10 cellular contexts compared by ENCODE assay signal in genomic region chr1:90835661-90836344, GRCh38.
A peak's percentile ranks its signal among the peaks of the same experiment; 100 is the strongest.
DNase-seq lines count a peak whose midpoint lies in the region; ATAC-seq, FAIRE-seq and TF ChIP-seq lines count a peak whose summit lies in the region.
"Had no signal": no experiment of that assay in that cellular context is flagged by ENCODE, and none has a peak within 500 bp of the region (broad histone marks: within the 10 kb centered on the region; RNA-seq: fewer than 3 reads in every experiment).

No MANE protein-coding gene starts in this region.

- TF ChIP-seq POLR2A in H1 (IDR thresholded peaks at IDR 0.05; ENCODE audit: control extremely low read depth in 1 of 2, low read depth in 2 of 2, low read length in 2 of 2) (no peak), right lobe of liver (IDR thresholded peaks at IDR 0.05) (no peak), spleen (IDR thresholded peaks at IDR 0.05) (no peak)

- H3K27ac ChIP-seq in HUES6 (ENCODE audit: low read depth, low read length) (no peak overlapping the region), H1 (ENCODE audit: low read depth, low read length) (no peak overlapping the region), right lobe of liver (no peak overlapping the region), spleen (no peak overlapping the region), Karpas-422 (ENCODE audit: low read length) (no peak overlapping the region)

- H3K27me3 ChIP-seq in HUES6 (ENCODE audit: control insufficient read depth, insufficient read depth, low read length) (peaks cover 82% of the 10 kb centered on the region; the same call in 1 of the 2 replicates), H1 (replicated peaks in 1 of 4; ENCODE audit: control insufficient read depth in 3 of 4, extremely low read depth in 1 of 4, insufficient read depth in 3 of 4, low read length in 3 of 4) (peaks cover 57 to 93% (median 84%) of the 10 kb centered on the region in 4 experiments), right lobe of liver (no peaks in the 10 kb centered on the region), spleen (replicated peaks in 1 of 7) (peaks cover 2 to 100% (median 85%) of the 10 kb centered on the region in 7 donors), Karpas-422 (ENCODE audit: low read length) (no peaks in the 10 kb centered on the region)

- peaks cover 0 to 16% of the 10 kb centered on the region in 2 experiments for H4K20me1 ChIP-seq in H1 (replicated peaks in 1 of 2; ENCODE audit: control insufficient read depth in 1 of 2, insufficient read depth in 2 of 2, low read length in 2 of 2)
- H4K20me1 ChIP-seq in Karpas-422 (ENCODE audit: insufficient read depth, low read depth, low read length) = no peaks in the 10 kb centered on the region

- no peaks in the 10 kb centered on the region for H3K9me2 ChIP-seq in Karpas-422 (replicated peaks; ENCODE audit: insufficient read depth, low read length)

- H2BK5ac ChIP-seq in H1 (ENCODE audit: low read depth, low read length) = no peak overlapping the region

- intact Hi-C loops in right lobe of liver (cut with DNase I) (no loop called here), spleen (cut with DNase I; ENCODE audit: low total_unique reads) (no loop called here)

- H2BK120ac ChIP-seq in H1 (replicated peaks; ENCODE audit: low read depth, low read length) = no peak overlapping the region

- H3K4ac ChIP-seq in H1 (replicated peaks; ENCODE audit: insufficient read length, low read depth, low read length) = no peak overlapping the region

- H3K4me2 ChIP-seq in H1 (ENCODE audit: insufficient read depth in 1 of 2, low read depth in 2 of 2, low read length in 2 of 2) (peak overlapping the region; percentile 61 to 83), Karpas-422 (ENCODE audit: low read depth, low read length, poor library complexity, severe bottlenecking) (no peak overlapping the region)

- no peak for FAIRE-seq in H1 (lab: Jason Lieb, UNC)

- peaks cover 7% of the 10 kb centered on the region for H3K36me3 Mint-ChIP-seq in activated CD8-positive, alpha-beta memory T cell treated with anti-CD3 and anti-CD28 coated beads, Interleukin-2, amount 10 ng/mL, durations not matched to agents 7 days and 5 days

- H2AK5ac ChIP-seq in H1 (ENCODE audit: low read depth, low read length) = no peak overlapping the region

- H3K4me1 ChIP-seq in HUES6 (ENCODE audit: control insufficient read depth, insufficient read depth, low read length) = peaks cover 91% of the 10 kb centered on the region
- peaks cover 13 to 38% (median 28%) of the 10 kb centered on the region in 4 experiments; a peak in 6 of 7 replicates for H3K4me1 ChIP-seq in H1 (replicated peaks in 1 of 4; ENCODE audit: control insufficient read depth in 3 of 4, insufficient read depth in 4 of 4, low read length in 3 of 4)
- no peaks in the 10 kb centered on the region for H3K4me1 ChIP-seq in right lobe of liver
- H3K4me1 ChIP-seq in spleen = peaks cover 12 to 28% (median 26%) of the 10 kb centered on the region in 6 donors
- no peaks in the 10 kb centered on the region for H3K4me1 ChIP-seq in Karpas-422 (ENCODE audit: low read length)

- H3K36me3 ChIP-seq in HUES6 (ENCODE audit: control insufficient read depth, insufficient read depth, low read length) (no peaks in the 10 kb centered on the region), H1 (ENCODE audit: control insufficient read depth in 2 of 4, insufficient read depth in 4 of 4, low read length in 3 of 4) (peaks cover 0 to 3% (median 0%) of the 10 kb centered on the region in 4 experiments; a peak in 1 of 8 replicates), right lobe of liver (no peaks in the 10 kb centered on the region), spleen (no peaks in the 10 kb centered on the region), Karpas-422 (ENCODE audit: insufficient read depth, low read length) (no peaks in the 10 kb centered on the region)

- no peak overlapping the region for H2BK20ac ChIP-seq in H1 (ENCODE audit: low read length)

- H3K4me3 ChIP-seq in HUES6 (ENCODE audit: low read depth, low read length) (peak overlapping the region; percentile 49; the same call in 1 of the 2 replicates), H1 (ENCODE audit: extremely low read depth in 1 of 4, insufficient read depth in 2 of 4, low read depth in 3 of 4, low read length in 4 of 4) (peak overlapping the region; percentile 35 to 60 (median 40)), right lobe of liver (peak overlapping the region in 2 of 3 donors; percentile 10 to 12), spleen (peak overlapping the region in 7 of 8 donors; percentile 10 to 66 (median 28)), Karpas-422 (ENCODE audit: low read length) (no peak overlapping the region)

- no peak overlapping the region for H4K5ac ChIP-seq in H1 (ENCODE audit: insufficient read length, low read depth, low read length)

- H3K79me1 ChIP-seq in H1 (ENCODE audit: low read depth, low read length) = no peaks in the 10 kb centered on the region

- H3K23ac ChIP-seq in H1 (ENCODE audit: insufficient read length) = no peak overlapping the region

- H4K91ac ChIP-seq in H1 (replicated peaks; ENCODE audit: insufficient read length, low read length) = no peak overlapping the region

- 0 out of 2 replicates have a peak overlapping the region, but pooled peaks have one; percentile 72 for H4K8ac ChIP-seq in H1 (ENCODE audit: extremely low read depth, insufficient read depth, low read length)

- H3K4me3 Mint-ChIP-seq in activated CD8-positive, alpha-beta memory T cell treated with anti-CD3 and anti-CD28 coated beads, Interleukin-2, amount 10 ng/mL, durations not matched to agents 7 days and 5 days = no peak overlapping the region

- H3K79me2 ChIP-seq in H1 (ENCODE audit: control insufficient read depth in 1 of 2, insufficient read depth in 2 of 2, low read length in 2 of 2) (no peaks in the 10 kb centered on the region), Karpas-422 (ENCODE audit: low read length) (no peaks in the 10 kb centered on the region)

- 2% methylated on average over 39 of the region's 59 CpGs; no CpG with 5 or more reads in 1 of the 2 experiments for WGBS in H1 (ENCODE audit: extremely low coverage in 1 of 2, insufficient coverage in 1 of 2, insufficient read length in 1 of 2, insufficient replicate concordance in 2 of 2, low coverage in 1 of 2, low lambda C conversion rate in 2 of 2, missing lambda C conversion rate in 1 of 2), 2 experiments
- 49% methylated on average over 10 of the region's 59 CpGs for WGBS in right lobe of liver (ENCODE audit: insufficient coverage, low coverage, low lambda C conversion rate, missing lambda C conversion rate)
- 7 to 11% (median 8%) methylated on average over 23 to 59 of the region's 59 CpGs for WGBS in spleen, 5 donors

- H3K23me2 ChIP-seq in H1 (ENCODE audit: low read depth, low read length) = peaks cover 7% of the 10 kb centered on the region; the same call in 1 of the 2 replicates

- no peak overlapping the region for H3K14ac ChIP-seq in H1 (ENCODE audit: insufficient read length)

- ATAC-seq in right lobe of liver = peak in 2 of 4 donors; percentile 36 to 56
- no peak for ATAC-seq in HG02852 (IDR thresholded peaks at IDR 0.05; ENCODE audit: unreplicated experiment)
- ATAC-seq in activated CD8-positive, alpha-beta memory T cell treated with anti-CD3 and anti-CD28 coated beads, Interleukin-2, amount 10 ng/mL, durations not matched to agents 7 days and 5 days = no peak

- H3K56ac ChIP-seq in H1 (replicated peaks; ENCODE audit: insufficient read length, low read depth, low read length) = no peak overlapping the region

- H3K9me3 ChIP-seq in HUES6 (ENCODE audit: control insufficient read depth, insufficient read depth, low read depth, low read length) = no peaks in the 10 kb centered on the region
- no peaks in the 10 kb centered on the region for H3K9me3 ChIP-seq in H1 (ENCODE audit: insufficient read depth in 2 of 2, low read depth in 1 of 2, low read length in 1 of 2)
- no peaks in the 10 kb centered on the region for H3K9me3 ChIP-seq in right lobe of liver
- peaks cover 0 to 3% (median 0%) of the 10 kb centered on the region in 8 donors for H3K9me3 ChIP-seq in spleen
- no peaks in the 10 kb centered on the region for H3K9me3 ChIP-seq in Karpas-422 (ENCODE audit: low read length)

- no peak overlapping the region for H3K9ac ChIP-seq in HUES6 (ENCODE audit: low read length)
- 0 out of 7 replicates have a peak overlapping the region, but pooled peaks of 1 of the 4 experiments have one; percentile 11 for H3K9ac ChIP-seq in H1 (replicated peaks in 1 of 4; ENCODE audit: extremely low read depth in 1 of 4, low read depth in 3 of 4, low read length in 3 of 4)
- no peak overlapping the region for H3K9ac ChIP-seq in Karpas-422 (ENCODE audit: low read length)

- TF ChIP-seq CTCF in H1 (IDR thresholded peaks at IDR 0.05; ENCODE audit: control extremely low read depth in 1 of 3, insufficient read depth in 1 of 3, low read depth in 1 of 3, low read length in 3 of 3) = no peak
- TF ChIP-seq CTCF in right lobe of liver (IDR thresholded peaks at IDR 0.05) = no peak
- TF ChIP-seq CTCF in spleen (IDR thresholded peaks at IDR 0.05 in 8 of 11, conservative IDR thresholded peaks at IDR 0.05 in 3 of 11) = no peak

- H3K27me3 Mint-ChIP-seq in activated CD8-positive, alpha-beta memory T cell treated with anti-CD3 and anti-CD28 coated beads, Interleukin-2, amount 10 ng/mL, durations not matched to agents 7 days and 5 days = peaks cover 95% of the 10 kb centered on the region

- H3K4me1 Mint-ChIP-seq in activated CD8-positive, alpha-beta memory T cell treated with anti-CD3 and anti-CD28 coated beads, Interleukin-2, amount 10 ng/mL, durations not matched to agents 7 days and 5 days = peaks cover 13% of the 10 kb centered on the region

- TF ChIP-seq RAD21 in H1 (IDR thresholded peaks at IDR 0.05 in 1 of 2, conservative IDR thresholded peaks at IDR 0.05 in 1 of 2; ENCODE audit: low read depth in 2 of 2, low read length in 2 of 2) = no peak

- H2AFZ ChIP-seq in H1 (ENCODE audit: low read length) (peak overlapping the region; percentile 45; the same call in 1 of the 2 replicates), Karpas-422 (ENCODE audit: low read length) (no peak overlapping the region)

- H3K27ac Mint-ChIP-seq in activated CD8-positive, alpha-beta memory T cell treated with anti-CD3 and anti-CD28 coated beads, Interleukin-2, amount 10 ng/mL, durations not matched to agents 7 days and 5 days = no peak overlapping the region

- DNase-seq in H1 (ENCODE audit: low read depth in 1 of 2, low spot score in 2 of 2) (peak in 1 of 2 experiments; percentile 80), right lobe of liver (peak in 2 of 3 donors; percentile 20 to 51), spleen (no peak), Karpas-422 (no peak), cortex of kidney (lab: John Stamatoyannopoulos, UW) (no peak)
- no peak for DNase-seq in activated CD8-positive, alpha-beta memory T cell treated with anti-CD3 and anti-CD28 coated beads, Interleukin-2, amount 10 ng/mL, durations not matched to agents 7 days and 5 days
- DNase-seq: activated effector memory CD4-positive, alpha-beta T cell treated with Interleukin-2 at 50 U/mL for 16 hours; DMS153 had no signal

- H2BK12ac ChIP-seq in H1 (ENCODE audit: low read depth, low read length) = no peak overlapping the region; the same call in 1 of the 2 replicates

- peak overlapping the region; percentile 20 for H3K18ac ChIP-seq in H1 (ENCODE audit: extremely low read depth, low read length)

- H2BK15ac ChIP-seq in H1 (ENCODE audit: low read length) = no peak overlapping the region

- POLR2A ChIA-PET in H1 (lab: Charles Lee; ENCODE audit: partially characterized antibody) = interaction anchor here (0.6 to 1.2 kb wide), 3 partner anchors 13 to 186 kb away, joined by 3 to 4 read pairs (median 4); partner anchors contain the start of gene ZNF644

- CTCF ChIA-PET in H1 (lab: Charles Lee; ENCODE audit: partially characterized antibody) = interaction anchor here (1.0 to 4.2 kb wide), 5 partner anchors 11 to 171 kb away, joined by 3 to 33 read pairs (median 3); no protein-coding TSS in a partner anchor
- CTCF ChIA-PET in activated CD8-positive, alpha-beta memory T cell treated with anti-CD3 and anti-CD28 coated beads, Interleukin-2, amount 10 ng/mL, durations not matched to agents 7 days and 5 days (lab: Charles Lee) = no interaction called here

- peaks cover 2% of the 10 kb centered on the region for H3K9me3 Mint-ChIP-seq in activated CD8-positive, alpha-beta memory T cell treated with anti-CD3 and anti-CD28 coated beads, Interleukin-2, amount 10 ng/mL, durations not matched to agents 7 days and 5 days (ENCODE audit: low read depth)

- no peak for TF ChIP-seq EP300 in H1 (IDR thresholded peaks at IDR 0.05; ENCODE audit: borderline replicate concordance in 1 of 2, low read depth in 2 of 2, low read length in 2 of 2)

Comparison
In these comparisons a context has a peak if more than half of its experiments do, and no peak if none do; other contexts are left out.
1. DNase-seq: peak in right lobe of liver (2 of 3); none in spleen (single experiment), Karpas-422 (single experiment), activated CD8-positive, alpha-beta memory T cell treated with anti-CD3 and anti-CD28 coated beads, Interleukin-2, amount 10 ng/mL, durations not matched to agents 7 days and 5 days (single experiment) and cortex of kidney (single experiment).